In the genomic region with DNA sequence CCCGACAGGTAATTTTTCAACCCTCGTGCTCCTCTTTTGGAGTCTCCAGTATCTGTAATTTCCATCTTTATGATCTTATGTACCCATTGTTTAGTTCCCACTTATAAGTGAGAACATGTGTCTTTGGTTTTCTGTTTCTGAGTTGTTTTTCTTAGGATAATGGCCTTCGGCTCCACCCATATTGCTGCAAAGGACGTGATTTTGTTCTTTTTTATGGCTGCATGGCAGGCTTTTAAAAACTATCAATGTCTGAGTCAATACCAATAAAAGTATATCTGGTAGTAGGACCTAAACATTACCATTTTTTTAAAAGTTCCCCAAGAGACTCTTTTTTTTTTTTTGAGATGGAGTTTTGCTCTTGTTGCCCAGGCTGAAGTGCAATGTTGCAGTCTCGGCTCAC, we compare ENCODE assay signal across 20 cellular contexts.
"Had no signal": no experiment of that assay in that cellular context is flagged by ENCODE, and none has a peak within 500 bp of the region (broad histone marks: within the 10 kb centered on the region; RNA-seq: fewer than 3 reads in every experiment).

No MANE protein-coding gene starts in this region.

- FAIRE-seq: astrocyte had no signal

- H3K27ac ChIP-seq: breast epithelium, ovary, right lobe of liver, testis, upper lobe of right lung had no signal

- H3K9me3 ChIP-seq: breast epithelium, ovary, right lobe of liver, testis, upper lobe of right lung had no signal

- ATAC-seq: activated CD4-positive, CD25-positive, alpha-beta regulatory T cell treated with anti-CD3 and anti-CD28 coated beads, Interleukin-2, amount 50 U/mL, for 24 hours; activated T-cell treated with anti-CD3 and anti-CD28 coated beads, Interleukin-2, amount 50 U/mL, for 72 hours; esophagus mucosa; naive thymus-derived CD8-positive, alpha-beta T cell; right lobe of liver; upper lobe of right lung had no signal

- H3K4me3 ChIP-seq: breast epithelium, ovary, right lobe of liver, smooth muscle cell, testis, upper lobe of right lung had no signal

- H3K36me3 ChIP-seq: breast epithelium, ovary, right lobe of liver, upper lobe of right lung had no signal

- DNase-seq: activated CD4-positive, alpha-beta T cell treated with anti-CD3 and anti-CD28 coated beads, Interleukin-2, amount 50 U/mL, for 1 hour; activated CD8-positive, alpha-beta memory T cell treated with anti-CD3 and anti-CD28 coated beads for 24 hours; activated CD8-positive, alpha-beta memory T cell treated with anti-CD3 and anti-CD28 coated beads, Interleukin-2, amount 50 U/mL, for 48 hours; activated effector memory CD4-positive, alpha-beta T cell treated with anti-CD3 and anti-CD28 coated beads, Interleukin-2, amount 50 U/mL, for 16 hours; activated T-cell treated with anti-CD3 and anti-CD28 coated beads, Interleukin-2, amount 50 U/mL, for 72 hours; cerebellar nuclear complex; effector CD8-positive, alpha-beta T cell; mesenchymal stem cell; naive thymus-derived CD8-positive, alpha-beta T cell; ovary; right lobe of liver; stimulated activated CD4-positive, alpha-beta T cell treated with anti-CD3 and anti-CD28 coated beads, Interleukin-4, amount 100 ng/mL, for 1 hour; T1000; testis; upper lobe of right lung had no signal

- H3K27me3 ChIP-seq: breast epithelium, ovary, right lobe of liver, testis, upper lobe of right lung had no signal
